Comparison of ENCODE assay signal across 8 cellular contexts in genomic region chr7:129952653-129953560, GRCh38. TPM values are rescaled to one million over a fixed set of nuclear protein-coding genes. Genes with fewer than 3 reads are reported as not detected.
A peak's percentile ranks its signal among the peaks of the same experiment; 100 is the strongest.
DNase-seq lines count a peak whose midpoint lies in the region; ATAC-seq and TF ChIP-seq lines count a peak whose summit lies in the region.

UBE2H (minus strand) TSS chr7:129952960; CDS start chr7:129952555, 405 bp downstream.

- CTCF ChIA-PET in activated CD4-positive, alpha-beta memory T cell treated with anti-CD3 and anti-CD28 coated beads for 36 hours (lab: Charles Lee), result no interaction called here

- H3K27me3 Mint-ChIP-seq in activated CD4-positive, alpha-beta memory T cell treated with anti-CD3 and anti-CD28 coated beads for 36 hours, result no peaks in the 10 kb centered on the region

- peaks cover 5% of the 10 kb centered on the region for H3K36me3 ChIP-seq in BLaER1

- ATAC-seq in GM19351 (IDR thresholded peaks at IDR 0.05; ENCODE audit: unreplicated experiment) (peak; percentile 57), HG03558 (IDR thresholded peaks at IDR 0.05; ENCODE audit: extremely low read depth, unreplicated experiment) (peak; percentile 31)

- TF ChIP-seq CTCF in dorsolateral prefrontal cortex (IDR thresholded peaks at IDR 0.05 in 54 of 56, conservative IDR thresholded peaks at IDR 0.05 in 2 of 56; ENCODE audit: low read depth in 1 of 56, partially characterized antibody in 56 of 56) (peak in 2 of 56 donors; percentile 12 to 21), lower leg skin (IDR thresholded peaks at IDR 0.05) (no peak)

- H3K4me2 ChIP-seq in BLaER1, result peak within 1 kb of the TSS; percentile 89

- POLR2A ChIA-PET in activated CD4-positive, alpha-beta memory T cell treated with anti-CD3 and anti-CD28 coated beads for 36 hours (lab: Charles Lee), result interaction anchor here (0.6 kb wide), 1 partner anchor 107 kb away, joined by 3 read pairs; no protein-coding TSS in a partner anchor

- H4K20me1 ChIP-seq in BLaER1, result peaks cover 25% of the 10 kb centered on the region

- intact Hi-C loops in activated CD4-positive, alpha-beta memory T cell treated with anti-CD3 and anti-CD28 coated beads for 36 hours (cut with micrococcal nuclease), result loop anchor here (5.0 kb wide), 5 partner anchors 111 to 336 kb away; partner anchors contain the start of gene KLHDC10
- intact Hi-C loops in dorsolateral prefrontal cortex (cut with DNase I) (loop anchor here (1.0 to 5.0 kb wide), 3 partner anchors 124 to 726 kb away; partner anchors contain the start of gene AHCYL2 (in 1 of the 2)), lower leg skin (cut with DNase I; ENCODE audit: low total_unique reads) (no loop called here)

- DNase-seq in NCI-H82 (lab: John Stamatoyannopoulos, UW) (peak; percentile 94), dorsolateral prefrontal cortex (peak; percentile 89 to 96 (median 94)), lower leg skin (ENCODE audit: low spot score in 2 of 2) (peak; percentile 89 to 98)
- DNase-seq in activated CD4-positive, alpha-beta memory T cell treated with anti-CD3 and anti-CD28 coated beads for 36 hours, result peak; percentile 94
- peak; percentile 89 to 94 for DNase-seq in stimulated activated CD4-positive, alpha-beta T cell treated with anti-CD3 and anti-CD28 coated beads, Interleukin-4, amount 100 ng/mL, for 4 hours

- H3K36me3 Mint-ChIP-seq in activated CD4-positive, alpha-beta memory T cell treated with anti-CD3 and anti-CD28 coated beads for 36 hours, result peaks cover 5% of the 10 kb centered on the region

- peak in 1 of 2 donors; percentile 90 for TF ChIP-seq POLR2A in lower leg skin (IDR thresholded peaks at IDR 0.05)

- no peaks in the 10 kb centered on the region for H3K9me3 ChIP-seq in BLaER1

- H3K9ac ChIP-seq in BLaER1, result peak within 1 kb of the TSS; percentile 95

- H3K27ac ChIP-seq in BLaER1, result peak within 1 kb of the TSS; percentile 87
- H3K27ac ChIP-seq in dorsolateral prefrontal cortex, result peak within 1 kb of the TSS; percentile 66 to 98 (median 94)

- no peaks in the 10 kb centered on the region for H3K27me3 ChIP-seq in BLaER1
- H3K27me3 ChIP-seq in dorsolateral prefrontal cortex, result no peaks in the 10 kb centered on the region

- H3K9me3 Mint-ChIP-seq in activated CD4-positive, alpha-beta memory T cell treated with anti-CD3 and anti-CD28 coated beads for 36 hours, result no peaks in the 10 kb centered on the region

- H3K4me3 ChIP-seq in BLaER1, result peak within 1 kb of the TSS; percentile 88
- H3K4me3 ChIP-seq in dorsolateral prefrontal cortex, result peak within 1 kb of the TSS; percentile 65 to 99 (median 91)
- H3K4me3 ChIP-seq in lower leg skin (ENCODE audit: low read depth, poor library complexity, severe bottlenecking), result peak within 1 kb of the TSS; percentile 92

- 7% methylated on average over 40 to 46 of the region's 58 CpGs for WGBS in lower leg skin, 2 donors

- peaks cover 37% of the 10 kb centered on the region for H3K4me1 ChIP-seq in BLaER1

- peaks cover 7% of the 10 kb centered on the region for H3K4me1 Mint-ChIP-seq in activated CD4-positive, alpha-beta memory T cell treated with anti-CD3 and anti-CD28 coated beads for 36 hours (ENCODE audit: low read depth)

- peak within 1 kb of the TSS; percentile 87 for H3K4me3 Mint-ChIP-seq in activated CD4-positive, alpha-beta memory T cell treated with anti-CD3 and anti-CD28 coated beads for 36 hours

- peak within 1 kb of the TSS; percentile 90 for H3K27ac Mint-ChIP-seq in activated CD4-positive, alpha-beta memory T cell treated with anti-CD3 and anti-CD28 coated beads for 36 hours

RNA-seq across cellular contexts. Expression of gene UBE2H, which starts in this region (rescaled TPM):
- total RNA-seq in activated CD4-positive, alpha-beta memory T cell treated with anti-CD3 and anti-CD28 coated beads for 36 hours, result 10 to 100 TPM; 33.6 to 37.1 TPM
- total RNA-seq in dorsolateral prefrontal cortex, result 100 to 1,000 TPM in 14 of 120 experiments, 10 to 100 TPM in 106; 66.1 to 118 (median 87.6) TPM
- total RNA-seq in lower leg skin, result 100 to 1,000 TPM in 2 of 4 donors, 10 to 100 TPM in 2; 63.2 to 154 (median 101) TPM

Comparison
In these comparisons a context has a peak if more than half of its experiments do, and no peak if none do; other contexts are left out.
1. Peak in every context shown above with its lines: DNase-seq, ATAC-seq, H3K4me3 ChIP-seq and H3K27ac ChIP-seq.